In the genomic region with DNA sequence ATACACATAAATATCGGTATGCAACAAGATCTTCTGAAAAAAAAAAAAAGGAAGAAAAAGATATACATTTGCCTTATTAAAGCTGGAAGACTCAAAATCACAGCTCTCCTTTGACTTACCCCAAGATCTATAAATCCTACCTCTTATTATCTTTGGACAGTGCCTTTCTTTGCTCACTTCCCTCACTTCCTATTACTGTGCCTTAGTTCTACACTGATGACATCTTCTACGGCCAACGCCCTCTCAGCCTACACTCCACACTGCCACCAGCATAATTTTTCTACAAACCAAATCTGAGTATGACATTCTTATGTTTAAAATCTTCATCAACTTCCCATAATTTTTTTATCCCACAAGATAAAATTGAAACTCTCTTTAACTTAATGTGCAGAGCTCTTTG, we compare ENCODE assay signal across 22 cellular contexts.
A peak's percentile ranks its signal among the peaks of the same experiment; 100 is the strongest.
DNase-seq lines count a peak whose midpoint lies in the region; ATAC-seq, FAIRE-seq and TF ChIP-seq lines count a peak whose summit lies in the region.
"Had no signal": no experiment of that assay in that cellular context is flagged by ENCODE, and none has a peak within 500 bp of the region (broad histone marks: within the 10 kb centered on the region; RNA-seq: fewer than 3 reads in every experiment).

No MANE protein-coding gene starts in this region.

- no peak overlapping the region for H3K4me3 Mint-ChIP-seq in activated T-cell treated with anti-CD3 and anti-CD28 coated beads, Interleukin-2, amount 50 U/mL, for 72 hours
- peak overlapping the region; percentile 31 for H3K4me3 Mint-ChIP-seq in T-helper 17 cell
- no peak overlapping the region for H3K4me3 Mint-ChIP-seq in osteocyte (ENCODE audit: unreplicated experiment)
- H3K4me3 Mint-ChIP-seq in activated naive CD8-positive, alpha-beta T cell treated with anti-CD3 and anti-CD28 coated beads, Interleukin-2, amount 50 U/mL, for 24 hours = no peak overlapping the region
- H3K4me3 Mint-ChIP-seq: CD14-positive monocyte; CD4-positive, alpha-beta memory T cell; CD4-positive, CD25-positive, alpha-beta regulatory T cell; CD8-positive, alpha-beta memory T cell had no signal

- no peaks in the 10 kb centered on the region for H3K27me3 Mint-ChIP-seq in activated T-cell treated with anti-CD3 and anti-CD28 coated beads, Interleukin-2, amount 50 U/mL, for 72 hours (ENCODE audit: low read depth)
- H3K27me3 Mint-ChIP-seq in T-helper 17 cell = no peaks in the 10 kb centered on the region
- H3K27me3 Mint-ChIP-seq in osteocyte (ENCODE audit: unreplicated experiment) = no peaks in the 10 kb centered on the region
- no peaks in the 10 kb centered on the region for H3K27me3 Mint-ChIP-seq in activated naive CD8-positive, alpha-beta T cell treated with anti-CD3 and anti-CD28 coated beads, Interleukin-2, amount 50 U/mL, for 24 hours
- H3K27me3 Mint-ChIP-seq: CD4-positive, alpha-beta memory T cell; CD4-positive, CD25-positive, alpha-beta regulatory T cell; CD8-positive, alpha-beta memory T cell had no signal

- no peaks in the 10 kb centered on the region for H3K9me3 ChIP-seq in T-helper 17 cell (ENCODE audit: control insufficient read depth, low read length, poor library complexity, severe bottlenecking)
- H3K9me3 ChIP-seq: BE2C, BLaER1 had no signal

- no peak for TF ChIP-seq CTCF in osteocyte (IDR thresholded peaks at IDR 0.05)

- FAIRE-seq in GM12892 (lab: Jason Lieb, UNC) = peak; percentile 53
- FAIRE-seq: D721Med, GM12891, GM18507 had no signal

- H3K4me1 Mint-ChIP-seq in activated T-cell treated with anti-CD3 and anti-CD28 coated beads, Interleukin-2, amount 50 U/mL, for 72 hours (ENCODE audit: low read depth) = no peaks in the 10 kb centered on the region
- H3K4me1 Mint-ChIP-seq in T-helper 17 cell (no peaks in the 10 kb centered on the region), osteocyte (ENCODE audit: unreplicated experiment) (no peaks in the 10 kb centered on the region)
- H3K4me1 Mint-ChIP-seq in activated naive CD8-positive, alpha-beta T cell treated with anti-CD3 and anti-CD28 coated beads, Interleukin-2, amount 50 U/mL, for 24 hours = no peaks in the 10 kb centered on the region
- H3K4me1 Mint-ChIP-seq: CD14-positive monocyte; CD4-positive, CD25-positive, alpha-beta regulatory T cell had no signal

- no peaks in the 10 kb centered on the region for H3K9me3 Mint-ChIP-seq in activated T-cell treated with anti-CD3 and anti-CD28 coated beads, Interleukin-2, amount 50 U/mL, for 72 hours
- peaks cover 3% of the 10 kb centered on the region for H3K9me3 Mint-ChIP-seq in osteocyte (ENCODE audit: unreplicated experiment)
- no peaks in the 10 kb centered on the region for H3K9me3 Mint-ChIP-seq in activated naive CD8-positive, alpha-beta T cell treated with anti-CD3 and anti-CD28 coated beads, Interleukin-2, amount 50 U/mL, for 24 hours
- H3K9me3 Mint-ChIP-seq: CD14-positive monocyte; CD4-positive, alpha-beta memory T cell; CD4-positive, CD25-positive, alpha-beta regulatory T cell; CD8-positive, alpha-beta memory T cell had no signal

- DNase-seq in activated T-cell treated with anti-CD3 and anti-CD28 coated beads, Interleukin-2, amount 50 U/mL, for 72 hours = no peak
- no peak for DNase-seq in activated T-cell treated with anti-CD3 and anti-CD28 coated beads, Interleukin-2, amount 50 U/mL, for 1 hour
- DNase-seq in GM12892 (ENCODE audit: insufficient read length) = no peak
- no peak for DNase-seq in T-helper 17 cell
- no peak for DNase-seq in osteocyte (ENCODE audit: extremely low spot score, unreplicated experiment)
- no peak for DNase-seq in activated naive CD8-positive, alpha-beta T cell treated with anti-CD3 and anti-CD28 coated beads, Interleukin-2, amount 50 U/mL, for 24 hours
- no peak for DNase-seq in hippocampal formation (lab: John Stamatoyannopoulos, UW)
- no peak for DNase-seq in putamen (ENCODE audit: low spot score)
- DNase-seq: ACHN; BE2C; C1 segment of cervical spinal cord; CD4-positive, alpha-beta memory T cell; CD4-positive, CD25-positive, alpha-beta regulatory T cell; CD8-positive, alpha-beta memory T cell; COR-L47; DMS79 treated with DMSO at 0.1 percent for 48 hours; GF-D8 had no signal

- no peak for ATAC-seq in activated T-cell treated with anti-CD3 and anti-CD28 coated beads, Interleukin-2, amount 50 U/mL, for 72 hours (replicated peaks in 1 of 2)
- no peak for ATAC-seq in T-helper 17 cell
- no peak for ATAC-seq in activated naive CD8-positive, alpha-beta T cell treated with anti-CD3 and anti-CD28 coated beads, Interleukin-2, amount 50 U/mL, for 24 hours

- H3K36me3 Mint-ChIP-seq in activated T-cell treated with anti-CD3 and anti-CD28 coated beads, Interleukin-2, amount 50 U/mL, for 72 hours (ENCODE audit: insufficient read depth in 2 of 2) = peaks cover 4 to 7% of the 10 kb centered on the region in 2 donors
- H3K36me3 Mint-ChIP-seq in T-helper 17 cell (ENCODE audit: low read depth) (peaks cover 3% of the 10 kb centered on the region), osteocyte (ENCODE audit: unreplicated experiment) (peaks cover 37% of the 10 kb centered on the region)
- H3K36me3 Mint-ChIP-seq in activated naive CD8-positive, alpha-beta T cell treated with anti-CD3 and anti-CD28 coated beads, Interleukin-2, amount 50 U/mL, for 24 hours (ENCODE audit: low read depth) = peaks cover 27% of the 10 kb centered on the region

- H3K27ac Mint-ChIP-seq in activated T-cell treated with anti-CD3 and anti-CD28 coated beads, Interleukin-2, amount 50 U/mL, for 72 hours = peak overlapping the region; percentile 3
- no peak overlapping the region for H3K27ac Mint-ChIP-seq in T-helper 17 cell
- H3K27ac Mint-ChIP-seq in osteocyte (ENCODE audit: unreplicated experiment) = peak overlapping the region; percentile 17
- no peak overlapping the region for H3K27ac Mint-ChIP-seq in activated naive CD8-positive, alpha-beta T cell treated with anti-CD3 and anti-CD28 coated beads, Interleukin-2, amount 50 U/mL, for 24 hours
- H3K27ac Mint-ChIP-seq: CD4-positive, CD25-positive, alpha-beta regulatory T cell had no signal

- TF ChIP-seq POLR2A in GM12892 (IDR thresholded peaks at IDR 0.05; ENCODE audit: low read depth, low read length) = no peak

Comparison
In these comparisons a context has a peak if more than half of its experiments do, and no peak if none do; other contexts are left out.
1. H3K27ac Mint-ChIP-seq: peak in activated T-cell treated with anti-CD3 and anti-CD28 coated beads, Interleukin-2, amount 50 U/mL, for 72 hours (single experiment) and osteocyte (single experiment); none in T-helper 17 cell (single experiment) and activated naive CD8-positive, alpha-beta T cell treated with anti-CD3 and anti-CD28 coated beads, Interleukin-2, amount 50 U/mL, for 24 hours (single experiment).